Comparison of ENCODE assay signal across 8 cellular contexts in genomic region chr9:83623634-83623991, GRCh38. TPM values are rescaled to one million over a fixed set of nuclear protein-coding genes. Genes with fewer than 3 reads are reported as not detected.
DNase-seq lines count a peak whose midpoint lies in the region; ATAC-seq, FAIRE-seq and TF ChIP-seq lines count a peak whose summit lies in the region.

No MANE protein-coding gene starts in this region.

- H3K4me2 ChIP-seq in GM12878 (ENCODE audit: control insufficient read depth, insufficient read depth), result peak overlapping the region; percentile 94

- H3K27ac ChIP-seq in GM12878 (ENCODE audit: control insufficient read depth, insufficient read depth), result peak overlapping the region; percentile 91
- peak overlapping the region; percentile 87 for H3K27ac ChIP-seq in layer of hippocampus (ENCODE audit: low read depth, low read length)
- H3K27ac ChIP-seq in suprapubic skin, result peak overlapping the region; percentile 78

- H3K79me2 ChIP-seq in GM12878 (ENCODE audit: control insufficient read depth, insufficient read depth, low read length), result peaks cover 8% of the 10 kb centered on the region

- POLR2A ChIA-PET in GM10248 (lab: Yijun Ruan, JAX) (no interaction called here), GM12878 (lab: Charles Lee) (interaction anchor here (2.3 kb wide), 1 partner anchor 83 kb away, joined by 10 read pairs; the partner anchor contains the start of gene UBQLN1)

- FAIRE-seq in GM12878 (lab: Jason Lieb, UNC), result no peak

- CTCF ChIA-PET in GM10248 (lab: Yijun Ruan, JAX) (interaction anchor here (0.9 to 3.0 kb wide), 9 partner anchors 9 to 289 kb away, joined by 3 to 19 read pairs (median 4); partner anchors contain the start of gene UBQLN1), GM12878 (lab: Yijun Ruan, JAX) (interaction anchor here (0.6 to 3.1 kb wide), 11 partner anchors 13 to 668 kb away, joined by 3 to 21 read pairs (median 4); partner anchors contain the start of gene UBQLN1)

- DNase-seq in GM10248 (ENCODE audit: extremely low spot score) (peak; percentile 23), KBM-7 (peak; percentile 67), GM12878 (ENCODE audit: low read depth, low spot score) (no peak), suprapubic skin (ENCODE audit: low spot score in 2 of 2) (no peak), H4 (ENCODE audit: low spot score) (no peak), RPMI8226 (no peak)

- peak overlapping the region; percentile 93 for H3K9ac ChIP-seq in GM12878 (ENCODE audit: control insufficient read depth, insufficient read depth, low read length)

- intact Hi-C loops in GM12878 (cut with micrococcal nuclease; ENCODE audit: unreplicated experiment), result loop anchor here (1.0 to 2.0 kb wide), 2 partner anchors 46 to 297 kb away; partner anchors contain the start of gene KIF27

- no peaks in the 10 kb centered on the region for H4K20me1 ChIP-seq in GM12878 (ENCODE audit: control insufficient read depth, insufficient read depth)

- H3K9me3 ChIP-seq in GM12878 (replicated peaks; ENCODE audit: control insufficient read depth, insufficient read depth, low read length) (no peaks in the 10 kb centered on the region), suprapubic skin (no peaks in the 10 kb centered on the region)

- 0% methylated on average over 5 of the region's 5 CpGs for WGBS in GM12878 (ENCODE audit: insufficient coverage, insufficient replicate concordance, low lambda C conversion rate, missing lambda C conversion rate)
- WGBS in suprapubic skin, result 5% methylated on average over 5 of the region's 5 CpGs

- peak overlapping the region; percentile 97 for H3K4me3 ChIP-seq in GM12878
- H3K4me3 ChIP-seq in suprapubic skin, result peak overlapping the region; percentile 63

- H3K27me3 ChIP-seq in GM12878 (replicated peaks in 1 of 2; ENCODE audit: control insufficient read depth in 2 of 2, insufficient read depth in 2 of 2, low read length in 1 of 2), result no peaks in the 10 kb centered on the region
- H3K27me3 ChIP-seq in layer of hippocampus (ENCODE audit: control insufficient read depth, insufficient read depth, low read length), result no peaks in the 10 kb centered on the region
- H3K27me3 ChIP-seq in suprapubic skin, result no peaks in the 10 kb centered on the region

- RAD21 ChIA-PET in GM12878 (lab: Charles Lee; ENCODE audit: unreplicated experiment), result interaction anchor here (1.0 to 2.4 kb wide), 6 partner anchors 14 to 289 kb away, joined by 3 to 14 read pairs (median 4); partner anchors contain the start of gene UBQLN1

- H3K4me1 ChIP-seq in GM12878 (ENCODE audit: control insufficient read depth, insufficient read depth, low read length), result peaks cover 6% of the 10 kb centered on the region; the same call in 1 of the 2 replicates
- H3K4me1 ChIP-seq in suprapubic skin, result peaks cover 11% of the 10 kb centered on the region

- TF ChIP-seq POLR2A in GM12878 (IDR thresholded peaks at IDR 0.05; ENCODE audit: low read depth, low read length), result no peak
- no peak for TF ChIP-seq POLR2A in suprapubic skin (IDR thresholded peaks at IDR 0.05)

- ATAC-seq in GM21576 (IDR thresholded peaks at IDR 0.05; ENCODE audit: unreplicated experiment) (peak; percentile 26), GM12878 (peak; percentile 28)

- no TSS peak for BruUV-seq in GM12878 (replicated peaks; lab: Mats Ljungman, UMichigan)

- TF ChIP-seq EP300 in GM12878 (IDR thresholded peaks at IDR 0.05; ENCODE audit: borderline replicate concordance in 1 of 2, control insufficient read depth in 1 of 2, low read depth in 2 of 2, low read length in 2 of 2), result no peak
- TF ChIP-seq EP300 in suprapubic skin (IDR thresholded peaks at IDR 0.05), result no peak

- H2AFZ ChIP-seq in GM12878 (ENCODE audit: control insufficient read depth, low read depth, low read length), result peak overlapping the region; percentile 95

- in situ Hi-C loops in KBM-7 (cut with MboI; ENCODE audit: low pct_unique_long_range_greater_than_20kb, low sequenced_read_pairs), result no loop called here
- in situ Hi-C loops in GM12878 (cut with MboI), result loop anchor here (5.0 to 25.0 kb wide), 2 partner anchors 294 to 639 kb away; no protein-coding TSS in a partner anchor

- TF ChIP-seq CTCF in GM10248 (IDR thresholded peaks at IDR 0.05; ENCODE audit: control extremely low read depth, extremely low read depth, low read depth, missing control alignments) (no peak), GM12878 (IDR thresholded peaks at IDR 0.05 in 2 of 3, conservative IDR thresholded peaks at IDR 0.05 in 1 of 3; ENCODE audit: control insufficient read depth in 2 of 3, extremely low read depth in 1 of 3, insufficient read depth in 1 of 3, low read depth in 3 of 3, low read length in 3 of 3) (no peak), suprapubic skin (IDR thresholded peaks at IDR 0.05) (no peak)

- peaks cover 0 to 4% of the 10 kb centered on the region in 2 experiments; a peak in 2 of 4 replicates for H3K36me3 ChIP-seq in GM12878 (ENCODE audit: control insufficient read depth in 2 of 2, insufficient read depth in 2 of 2, low read length in 1 of 2)
- H3K36me3 ChIP-seq in suprapubic skin, result peaks cover 9% of the 10 kb centered on the region

- TF ChIP-seq RAD21 in GM12878 (IDR thresholded peaks at IDR 0.05; ENCODE audit: insufficient read depth, low read depth, low read length), result no peak

- SMC1A ChIA-PET in GM12878 (lab: Charles Lee; ENCODE audit: uncharacterized antibody, unreplicated experiment), result interaction anchor here (0.7 to 3.0 kb wide), 8 partner anchors 9 to 84 kb away, joined by 3 to 12 read pairs (median 6); partner anchors contain the start of gene UBQLN1

TF ChIP-seq in GM12878, 131 proteins besides CTCF, POLR2A, EP300 and RAD21 (continues in another document):
- TF ChIP-seq ATF3 (IDR thresholded peaks at IDR 0.05; ENCODE audit: borderline replicate concordance, extremely low read depth, low read depth, low read length), result no peak
- TF ChIP-seq RUNX3 (IDR thresholded peaks at IDR 0.05; ENCODE audit: low read length), result peak; percentile 45
- no peak for TF ChIP-seq WRNIP1 (IDR thresholded peaks at IDR 0.05; ENCODE audit: borderline replicate concordance, low read depth, low read length)
- TF ChIP-seq, protein P1, sequence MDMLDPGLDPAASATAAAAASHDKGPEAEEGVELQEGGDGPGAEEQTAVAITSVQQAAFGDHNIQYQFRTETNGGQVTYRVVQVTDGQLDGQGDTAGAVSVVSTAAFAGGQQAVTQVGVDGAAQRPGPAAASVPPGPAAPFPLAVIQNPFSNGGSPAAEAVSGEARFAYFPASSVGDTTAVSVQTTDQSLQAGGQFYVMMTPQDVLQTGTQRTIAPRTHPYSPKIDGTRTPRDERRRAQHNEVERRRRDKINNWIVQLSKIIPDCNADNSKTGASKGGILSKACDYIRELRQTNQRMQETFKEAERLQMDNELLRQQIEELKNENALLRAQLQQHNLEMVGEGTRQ (IDR thresholded peaks at IDR 0.05; ENCODE audit: borderline replicate concordance, low read depth, low read length), result no peak
- TF ChIP-seq NRF1 (conservative IDR thresholded peaks at IDR 0.05; ENCODE audit: low read depth, low read length), result no peak
- TF ChIP-seq, protein P2, sequence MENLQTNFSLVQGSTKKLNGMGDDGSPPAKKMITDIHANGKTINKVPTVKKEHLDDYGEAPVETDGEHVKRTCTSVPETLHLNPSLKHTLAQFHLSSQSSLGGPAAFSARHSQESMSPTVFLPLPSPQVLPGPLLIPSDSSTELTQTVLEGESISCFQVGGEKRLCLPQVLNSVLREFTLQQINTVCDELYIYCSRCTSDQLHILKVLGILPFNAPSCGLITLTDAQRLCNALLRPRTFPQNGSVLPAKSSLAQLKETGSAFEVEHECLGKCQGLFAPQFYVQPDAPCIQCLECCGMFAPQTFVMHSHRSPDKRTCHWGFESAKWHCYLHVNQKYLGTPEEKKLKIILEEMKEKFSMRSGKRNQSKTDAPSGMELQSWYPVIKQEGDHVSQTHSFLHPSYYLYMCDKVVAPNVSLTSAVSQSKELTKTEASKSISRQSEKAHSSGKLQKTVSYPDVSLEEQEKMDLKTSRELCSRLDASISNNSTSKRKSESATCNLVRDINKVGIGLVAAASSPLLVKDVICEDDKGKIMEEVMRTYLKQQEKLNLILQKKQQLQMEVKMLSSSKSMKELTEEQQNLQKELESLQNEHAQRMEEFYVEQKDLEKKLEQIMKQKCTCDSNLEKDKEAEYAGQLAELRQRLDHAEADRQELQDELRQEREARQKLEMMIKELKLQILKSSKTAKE (IDR thresholded peaks at IDR 0.05; ENCODE audit: low read depth, poor library complexity, severe bottlenecking), result no peak
- TF ChIP-seq POU2F2 (IDR thresholded peaks at IDR 0.05; ENCODE audit: borderline replicate concordance, low read depth, low read length), result no peak
- TF ChIP-seq ZNF274 (IDR thresholded peaks at IDR 0.05; ENCODE audit: insufficient read depth, insufficient read length), result no peak
- TF ChIP-seq NFYA (IDR thresholded peaks at IDR 0.05; ENCODE audit: borderline replicate concordance, low read depth, low read length), result no peak

RNA-seq across cellular contexts. Expression of gene IDNK, which starts 0.7 kb away (rescaled TPM):
- 4.3 and 5.1 TPM in 2 replicates for total RNA-seq in GM12878 (2013; cell fraction: nucleolus; rRNA removed)
- 10.6 and 12.0 TPM in 2 replicates for total RNA-seq in GM12878 (2014; rRNA removed)
- total RNA-seq in GM12878 (2014; rRNA removed; fragmentation: Illumina TruSeq; extraction: Trizol), result 8.5 and 11.1 TPM in 2 replicates
- 7.0 and 7.7 TPM in 2 replicates for total RNA-seq in GM12878 (2021)
- 11.5 TPM for polyA plus RNA-seq in GM12878 (2011; ENCODE audit: low read depth)
- 8.9 and 14.2 TPM in 2 replicates for polyA plus RNA-seq in GM12878 (2011; rRNA removed)
- 5.7 and 5.8 TPM in 2 replicates for polyA plus RNA-seq in GM12878 (2011; cell fraction: cytosol; rRNA removed)
- polyA plus RNA-seq in GM12878 (2011; cell fraction: nucleus; rRNA removed), result 3.8 and 4.7 TPM in 2 replicates
- polyA plus RNA-seq in GM12878 (2012), result 10.4 and 10.9 TPM in 2 replicates
- polyA plus RNA-seq in GM12878 (2014; fragmentation: Illumina TruSeq; extraction: Trizol), result 10.6 and 15.2 TPM in 2 replicates
- 1 to 10 TPM; 8.7 to 8.9 TPM for polyA plus RNA-seq in GM12878 (2014; fragmentation: Nextera tagmentation; extraction: Ambion mirVana)
- 11.0 TPM in 2 replicates for polyA plus RNA-seq in GM12878 (2014; rRNA removed)
- 10 to 100 TPM; 18.3 to 19.1 TPM for polyA plus RNA-seq in GM12878 (2016; fragmentation: Nextera tagmentation; extraction: Ambion mirVana)
- polyA minus RNA-seq in GM12878 (2011; rRNA and poly(A)+ RNA removed), result 2.2 and 3.0 TPM in 2 replicates
- not detected in 2 replicates for polyA minus RNA-seq in GM12878 (2011; cell fraction: cytosol; rRNA and poly(A)+ RNA removed)
- polyA minus RNA-seq in GM12878 (2011; cell fraction: nucleus; rRNA and poly(A)+ RNA removed), result 1.7 and 3.1 TPM in 2 replicates
- 10 to 100 TPM in 1 of 4 donors, 1 to 10 TPM in 3; 3.1 to 10.2 (median 5.8) TPM for total RNA-seq in suprapubic skin
- 1.9 and 3.8 TPM in 2 replicates for total RNA-seq in H4 (2014; rRNA removed; shearing (Covaris generic))

Comparison
In these comparisons a context has a peak if more than half of its experiments do, and no peak if none do; other contexts are left out.
1. DNase-seq: peak in GM10248 (single experiment) and KBM-7 (single experiment); none in GM12878 (single experiment), suprapubic skin (0 of 2), H4 (single experiment) and RPMI8226 (single experiment).
2. Peak in every context shown above with its lines, with median percentiles within 50 percentile points of each other: H3K27ac ChIP-seq.